In the genomic region with DNA sequence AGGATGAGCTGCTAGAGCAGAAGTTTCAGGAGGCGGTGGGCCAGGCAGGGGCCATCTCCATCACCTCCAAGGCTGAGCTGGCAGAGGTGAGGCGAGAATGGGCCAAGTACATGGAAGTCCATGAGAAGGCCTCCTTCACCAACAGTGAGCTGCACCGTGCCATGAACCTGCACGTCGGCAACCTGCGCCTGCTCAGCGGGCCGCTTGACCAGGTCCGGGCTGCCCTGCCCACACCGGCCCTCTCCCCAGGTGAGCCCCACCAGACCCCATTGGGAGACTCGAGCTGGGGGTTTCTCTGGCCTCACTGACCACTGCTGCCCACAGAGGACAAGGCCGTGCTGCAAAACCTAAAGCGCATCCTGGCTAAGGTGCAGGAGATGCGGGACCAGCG, we compare ENCODE assay signal across 20 cellular contexts.
"Had no signal": no experiment of that assay in that cellular context is flagged by ENCODE, and none has a peak within 500 bp of the region (broad histone marks: within the 10 kb centered on the region; RNA-seq: fewer than 3 reads in every experiment).

No MANE protein-coding gene starts in this region.

- H3K4me3 Mint-ChIP-seq: naive thymus-derived CD4-positive, alpha-beta T cell; stimulated activated memory B cell treated with anti-CD40 and anti-IgM and Interleukin-4, amounts not matched to agents 10 μg/mL and 1 μg/mL and 100 μg/mL, for 72 hours; stimulated activated naive CD8-positive, alpha-beta T cell treated with anti-CD3 and anti-CD28 coated beads, Interleukin-15, Interleukin-2, amounts not matched to agents 100 ng/mL and 50 ng/mL, for 24 hours had no signal

- H3K4me3 ChIP-seq: esophagus squamous epithelium, ovary, smooth muscle cell, tibial artery, upper lobe of left lung, uterus had no signal

- ATAC-seq: foreskin keratinocyte; left cardiac atrium; left ventricle myocardium superior; naive thymus-derived CD4-positive, alpha-beta T cell; right cardiac atrium; stimulated activated memory B cell treated with anti-CD40 and anti-IgM and Interleukin-4, amounts not matched to agents 10 μg/mL and 1 μg/mL and 100 μg/mL, for 72 hours had no signal

- H3K4me2 ChIP-seq: smooth muscle cell had no signal

- H3K27me3 ChIP-seq: esophagus squamous epithelium, foreskin keratinocyte, ovary, tibial artery, upper lobe of left lung, uterus had no signal

- H3K9me3 Mint-ChIP-seq: naive thymus-derived CD4-positive, alpha-beta T cell; stimulated activated memory B cell treated with anti-CD40 and anti-IgM and Interleukin-4, amounts not matched to agents 10 μg/mL and 1 μg/mL and 100 μg/mL, for 72 hours; stimulated activated naive CD8-positive, alpha-beta T cell treated with anti-CD3 and anti-CD28 coated beads, Interleukin-15, Interleukin-2, amounts not matched to agents 100 ng/mL and 50 ng/mL, for 24 hours had no signal

- H3K27ac ChIP-seq: esophagus squamous epithelium, foreskin keratinocyte, ovary, tibial artery, upper lobe of left lung, uterus had no signal

- H3K27ac Mint-ChIP-seq: progenitor cell of endocrine pancreas; stimulated activated memory B cell treated with anti-CD40 and anti-IgM and Interleukin-4, amounts not matched to agents 10 μg/mL and 1 μg/mL and 100 μg/mL, for 72 hours; stimulated activated naive CD8-positive, alpha-beta T cell treated with anti-CD3 and anti-CD28 coated beads, Interleukin-15, Interleukin-2, amounts not matched to agents 100 ng/mL and 50 ng/mL, for 24 hours had no signal

- H3K9me3 ChIP-seq: esophagus squamous epithelium, ovary, tibial artery, upper lobe of left lung, uterus had no signal

- H3K36me3 ChIP-seq: ovary, uterus had no signal

- DNase-seq: cortex of kidney; effector memory CD4-positive, alpha-beta T cell; esophagus squamous epithelium; foreskin keratinocyte; kidney; left cardiac atrium; left ventricle myocardium superior; naive thymus-derived CD4-positive, alpha-beta T cell; nucleus accumbens; ovary; right cardiac atrium; stimulated activated CD4-positive, alpha-beta T cell treated with anti-CD3 and anti-CD28 coated beads, Interleukin-4, amount 100 ng/mL, for 1 hour; stimulated activated CD8-positive, alpha-beta memory T cell treated with anti-CD3 and anti-CD28 coated beads, Interleukin-4, amount 100 ng/mL, for 48 hours; tibial artery; uterus had no signal
